In the genomic region with DNA sequence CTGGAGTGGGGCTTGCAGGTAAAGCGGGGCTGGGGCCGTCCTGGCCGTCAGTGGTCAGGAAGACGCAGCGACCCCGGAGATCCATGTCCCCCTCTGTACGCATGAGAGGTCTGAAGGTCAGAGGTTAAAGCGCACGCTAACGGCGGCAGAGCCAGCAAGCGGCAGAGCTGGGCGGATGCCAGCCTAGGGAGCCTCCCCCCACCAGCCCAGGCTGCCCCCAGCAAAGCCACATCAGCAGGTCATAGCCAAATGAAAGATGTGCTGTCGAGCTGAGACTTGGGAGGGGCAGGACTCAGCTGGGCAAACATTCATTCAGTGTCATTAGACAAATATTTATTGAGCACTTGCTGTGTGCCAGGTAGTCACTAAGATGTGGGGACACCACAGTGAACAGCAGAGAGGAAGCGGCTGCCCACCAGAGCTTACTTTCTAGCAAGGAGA, we compare ENCODE assay signal across 10 cellular contexts. TPM values are rescaled to one million over a fixed set of nuclear protein-coding genes. Genes with fewer than 3 reads are reported as not detected.
A peak's percentile ranks its signal among the peaks of the same experiment; 100 is the strongest.
DNase-seq lines count a peak whose midpoint lies in the region; ATAC-seq and TF ChIP-seq lines count a peak whose summit lies in the region.
"Had no signal": no experiment of that assay in that cellular context is flagged by ENCODE, and none has a peak within 500 bp of the region (broad histone marks: within the 10 kb centered on the region; RNA-seq: fewer than 3 reads in every experiment).

No MANE protein-coding gene starts in this region.

- H3K36me3 ChIP-seq in smooth muscle cell (ENCODE audit: low read depth): no peaks in the 10 kb centered on the region

- H2AFZ ChIP-seq in smooth muscle cell (ENCODE audit: low read depth): peak overlapping the region; percentile 88

- ATAC-seq in effector memory CD8-positive, alpha-beta T cell (replicated peaks): peak; percentile 20
- ATAC-seq in HG02798 (IDR thresholded peaks at IDR 0.05; ENCODE audit: poor library complexity, unreplicated experiment) (no peak), HG02938 (IDR thresholded peaks at IDR 0.05; ENCODE audit: unreplicated experiment) (no peak)

- no peak for TF ChIP-seq CTCF in smooth muscle cell (IDR thresholded peaks at IDR 0.05; ENCODE audit: borderline replicate concordance, insufficient read depth, poor library complexity, severe bottlenecking)

- peak overlapping the region; percentile 87 to 91 for H3K4me3 Mint-ChIP-seq in effector memory CD8-positive, alpha-beta T cell

- H3K4me1 ChIP-seq in smooth muscle cell (ENCODE audit: low read depth): no peaks in the 10 kb centered on the region

- H3K4me2 ChIP-seq in smooth muscle cell: peak overlapping the region; percentile 100

- no peaks in the 10 kb centered on the region for H3F3A ChIP-seq in smooth muscle cell (ENCODE audit: low read depth)

- peaks cover 57% of the 10 kb centered on the region for H3K27me3 ChIP-seq in smooth muscle cell (ENCODE audit: low read depth)

- H3K27ac Mint-ChIP-seq in effector memory CD8-positive, alpha-beta T cell: peak overlapping the region; percentile 87 to 94

- H3K27ac ChIP-seq in smooth muscle cell (ENCODE audit: low read depth): no peak overlapping the region

- H3K9me3 Mint-ChIP-seq in effector memory CD8-positive, alpha-beta T cell: peaks cover 6 to 8% of the 10 kb centered on the region in 2 donors

- DNase-seq in NCI-H82 (lab: John Stamatoyannopoulos, UW) (peak; percentile 14), NCI-H82 treated with DMSO at 0.1 percent for 48 hours (lab: John Stamatoyannopoulos, UW; ENCODE audit: unreplicated experiment) (no peak), NCI-H146 (lab: John Stamatoyannopoulos, UW) (peak; percentile 73), smooth muscle cell (lab: John Stamatoyannopoulos, UW; ENCODE audit: unreplicated experiment) (no peak), HCEC 1CT (no peak)
- DNase-seq in effector memory CD8-positive, alpha-beta T cell: peak in 2 of 3 experiments; percentile 21 to 23

- H3K79me2 ChIP-seq in smooth muscle cell (ENCODE audit: low read depth): no peaks in the 10 kb centered on the region

- H4K20me1 ChIP-seq in smooth muscle cell (ENCODE audit: low read depth): no peaks in the 10 kb centered on the region

- H3K9ac ChIP-seq in smooth muscle cell (ENCODE audit: low read depth): no peak overlapping the region

- H3K36me3 Mint-ChIP-seq in effector memory CD8-positive, alpha-beta T cell (ENCODE audit: insufficient read depth): peaks cover 21% of the 10 kb centered on the region

- H3K27me3 Mint-ChIP-seq in effector memory CD8-positive, alpha-beta T cell: no peaks in the 10 kb centered on the region

- H3K4me1 Mint-ChIP-seq in effector memory CD8-positive, alpha-beta T cell (ENCODE audit: low read depth in 2 of 2): peaks cover 33 to 35% of the 10 kb centered on the region in 2 donors

- peak overlapping the region; percentile 65 for H3K4me3 ChIP-seq in smooth muscle cell

- 15% methylated on average over 15 of the region's 15 CpGs for WGBS in smooth muscle cell (ENCODE audit: low lambda C conversion rate)

- H3K9me3 ChIP-seq in smooth muscle cell (replicated peaks; ENCODE audit: low read depth): no peaks in the 10 kb centered on the region

RNA-seq across cellular contexts. Expression of a gene that starts 0.6 kb away (rescaled TPM):
- 0.45 TPM in 1 of 2 replicates, not detected in the other for total RNA-seq in smooth muscle cell
- polyA plus RNA-seq in smooth muscle cell: 0.07 and 0.64 TPM in 2 replicates
- total RNA-seq: SK-MEL-5 had no signal
- polyA plus RNA-seq: BJ had no signal

Comparison
In these comparisons a context has a peak if more than half of its experiments do, and no peak if none do; other contexts are left out.
1. DNase-seq: peak in NCI-H82 (single experiment), NCI-H146 (single experiment) and effector memory CD8-positive, alpha-beta T cell (2 of 3); none in NCI-H82 treated with DMSO at 0.1 percent for 48 hours (single experiment), smooth muscle cell (single experiment) and HCEC 1CT (single experiment).